ENCODE assay signal across 1 cellular context in genomic region chr2:60581461-60582282, GRCh38.
TF ChIP-seq lines count a peak whose summit lies in the region.

No MANE protein-coding gene starts in this region.

TF ChIP-seq in HepG2, 621 proteins besides CTCF, POLR2A, EP300 and RAD21 (continued from another document and continues in another):
- TF ChIP-seq CEBPZ (IDR thresholded peaks at IDR 0.05; ENCODE audit: low read length) = no peak
- TF ChIP-seq AHR (CRISPR knock-in tag; IDR thresholded peaks at IDR 0.05) = peak; percentile 62; the same call in 1 of the 2 replicates
- no peak for TF ChIP-seq CBX1 (IDR thresholded peaks at IDR 0.05; ENCODE audit: low read depth)
- no peak for TF ChIP-seq ZBTB42 (CRISPR knock-in tag; IDR thresholded peaks at IDR 0.05)
- peak; percentile 41; the same call in 1 of the 2 replicates for TF ChIP-seq HOXA3 (CRISPR knock-in tag; IDR thresholded peaks at IDR 0.05)
- TF ChIP-seq MED13 (CRISPR knock-in tag; IDR thresholded peaks at IDR 0.05) = no peak
- peak; percentile 91 for TF ChIP-seq XRCC5 (optimal IDR thresholded peaks at IDR 0.05; ENCODE audit: low read length)
- no peak for TF ChIP-seq ZNF607 (CRISPR knock-in tag; IDR thresholded peaks at IDR 0.05; ENCODE audit: borderline replicate concordance)
- TF ChIP-seq, protein P1, sequence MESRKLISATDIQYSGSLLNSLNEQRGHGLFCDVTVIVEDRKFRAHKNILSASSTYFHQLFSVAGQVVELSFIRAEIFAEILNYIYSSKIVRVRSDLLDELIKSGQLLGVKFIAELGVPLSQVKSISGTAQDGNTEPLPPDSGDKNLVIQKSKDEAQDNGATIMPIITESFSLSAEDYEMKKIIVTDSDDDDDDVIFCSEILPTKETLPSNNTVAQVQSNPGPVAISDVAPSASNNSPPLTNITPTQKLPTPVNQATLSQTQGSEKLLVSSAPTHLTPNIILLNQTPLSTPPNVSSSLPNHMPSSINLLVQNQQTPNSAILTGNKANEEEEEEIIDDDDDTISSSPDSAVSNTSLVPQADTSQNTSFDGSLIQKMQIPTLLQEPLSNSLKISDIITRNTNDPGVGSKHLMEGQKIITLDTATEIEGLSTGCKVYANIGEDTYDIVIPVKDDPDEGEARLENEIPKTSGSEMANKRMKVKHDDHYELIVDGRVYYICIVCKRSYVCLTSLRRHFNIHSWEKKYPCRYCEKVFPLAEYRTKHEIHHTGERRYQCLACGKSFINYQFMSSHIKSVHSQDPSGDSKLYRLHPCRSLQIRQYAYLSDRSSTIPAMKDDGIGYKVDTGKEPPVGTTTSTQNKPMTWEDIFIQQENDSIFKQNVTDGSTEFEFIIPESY (CRISPR knock-in tag; IDR thresholded peaks at IDR 0.05) = peak; percentile 30; the same call in 1 of the 2 replicates
- no peak for TF ChIP-seq KAT7 (CRISPR knock-in tag; IDR thresholded peaks at IDR 0.05; ENCODE audit: borderline replicate concordance)
- TF ChIP-seq KDM3A (CRISPR knock-in tag; IDR thresholded peaks at IDR 0.05; ENCODE audit: low read depth) = peak; percentile 61; the same call in 1 of the 2 replicates
- TF ChIP-seq NFYC (CRISPR knock-in tag; IDR thresholded peaks at IDR 0.05) = no peak
- TF ChIP-seq, protein P2, sequence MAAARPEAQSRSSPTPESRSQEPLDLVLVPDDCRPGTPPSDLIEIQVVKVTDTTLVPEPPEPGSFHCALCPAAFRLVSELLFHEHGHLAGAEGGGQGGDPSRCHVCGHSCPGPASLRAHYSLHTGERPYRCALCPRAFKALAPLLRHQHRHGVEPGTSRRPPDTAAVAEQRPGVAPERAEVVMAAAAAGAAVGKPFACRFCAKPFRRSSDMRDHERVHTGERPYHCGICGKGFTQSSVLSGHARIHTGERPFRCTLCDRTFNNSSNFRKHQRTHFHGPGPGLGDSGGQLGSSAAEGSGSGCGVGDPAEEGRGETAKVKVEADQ (CRISPR knock-in tag; IDR thresholded peaks at IDR 0.05; ENCODE audit: borderline replicate concordance) = no peak
- TF ChIP-seq MTF2 (CRISPR knock-in tag; IDR thresholded peaks at IDR 0.05; ENCODE audit: borderline replicate concordance) = no peak
- TF ChIP-seq ZNF10 (CRISPR knock-in tag; IDR thresholded peaks at IDR 0.05; ENCODE audit: borderline replicate concordance, low read depth) = no peak
- TF ChIP-seq, protein P3, sequence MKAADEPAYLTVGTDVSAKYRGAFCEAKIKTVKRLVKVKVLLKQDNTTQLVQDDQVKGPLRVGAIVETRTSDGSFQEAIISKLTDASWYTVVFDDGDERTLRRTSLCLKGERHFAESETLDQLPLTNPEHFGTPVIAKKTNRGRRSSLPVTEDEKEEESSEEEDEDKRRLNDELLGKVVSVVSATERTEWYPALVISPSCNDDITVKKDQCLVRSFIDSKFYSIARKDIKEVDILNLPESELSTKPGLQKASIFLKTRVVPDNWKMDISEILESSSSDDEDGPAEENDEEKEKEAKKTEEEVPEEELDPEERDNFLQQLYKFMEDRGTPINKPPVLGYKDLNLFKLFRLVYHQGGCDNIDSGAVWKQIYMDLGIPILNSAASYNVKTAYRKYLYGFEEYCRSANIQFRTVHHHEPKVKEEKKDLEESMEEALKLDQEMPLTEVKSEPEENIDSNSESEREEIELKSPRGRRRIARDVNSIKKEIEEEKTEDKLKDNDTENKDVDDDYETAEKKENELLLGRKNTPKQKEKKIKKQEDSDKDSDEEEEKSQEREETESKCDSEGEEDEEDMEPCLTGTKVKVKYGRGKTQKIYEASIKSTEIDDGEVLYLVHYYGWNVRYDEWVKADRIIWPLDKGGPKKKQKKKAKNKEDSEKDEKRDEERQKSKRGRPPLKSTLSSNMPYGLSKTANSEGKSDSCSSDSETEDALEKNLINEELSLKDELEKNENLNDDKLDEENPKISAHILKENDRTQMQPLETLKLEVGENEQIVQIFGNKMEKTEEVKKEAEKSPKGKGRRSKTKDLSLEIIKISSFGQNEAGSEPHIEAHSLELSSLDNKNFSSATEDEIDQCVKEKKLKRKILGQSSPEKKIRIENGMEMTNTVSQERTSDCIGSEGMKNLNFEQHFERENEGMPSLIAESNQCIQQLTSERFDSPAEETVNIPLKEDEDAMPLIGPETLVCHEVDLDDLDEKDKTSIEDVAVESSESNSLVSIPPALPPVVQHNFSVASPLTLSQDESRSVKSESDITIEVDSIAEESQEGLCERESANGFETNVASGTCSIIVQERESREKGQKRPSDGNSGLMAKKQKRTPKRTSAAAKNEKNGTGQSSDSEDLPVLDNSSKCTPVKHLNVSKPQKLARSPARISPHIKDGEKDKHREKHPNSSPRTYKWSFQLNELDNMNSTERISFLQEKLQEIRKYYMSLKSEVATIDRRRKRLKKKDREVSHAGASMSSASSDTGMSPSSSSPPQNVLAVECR (CRISPR knock-in tag; IDR thresholded peaks at IDR 0.05; ENCODE audit: borderline replicate concordance) = peak; percentile 10; the same call in 1 of the 2 replicates
- no peak for TF ChIP-seq ZNF205 (CRISPR knock-in tag; IDR thresholded peaks at IDR 0.05)
- no peak for TF ChIP-seq ZNF337 (CRISPR knock-in tag; IDR thresholded peaks at IDR 0.05; ENCODE audit: borderline replicate concordance, low read depth)
- TF ChIP-seq LCORL (IDR thresholded peaks at IDR 0.05) = no peak
- no peak for TF ChIP-seq LCORL (CRISPR knock-in tag; IDR thresholded peaks at IDR 0.05)
- no peak for TF ChIP-seq ZNF282 (IDR thresholded peaks at IDR 0.05; ENCODE audit: partially characterized antibody)
- no peak; the same call in 1 of the 2 replicates for TF ChIP-seq ARID3A (IDR thresholded peaks at IDR 0.05; ENCODE audit: low read depth, low read length)
- TF ChIP-seq FOXK1 (CRISPR knock-in tag; IDR thresholded peaks at IDR 0.05; ENCODE audit: borderline replicate concordance, low read depth) = 0 out of 2 replicates have a peak, but pooled peaks have one; percentile 24
- TF ChIP-seq TBX2 (CRISPR knock-in tag; IDR thresholded peaks at IDR 0.05; ENCODE audit: borderline replicate concordance) = no peak
- no peak for TF ChIP-seq KDM1A (CRISPR knock-in tag; IDR thresholded peaks at IDR 0.05)
- TF ChIP-seq ZNF639 (CRISPR knock-in tag; conservative IDR thresholded peaks at IDR 0.05) = no peak
- TF ChIP-seq ZNF362 (CRISPR knock-in tag; IDR thresholded peaks at IDR 0.05; ENCODE audit: borderline replicate concordance) = no peak
- TF ChIP-seq ZFYVE20 (CRISPR knock-in tag; IDR thresholded peaks at IDR 0.05; ENCODE audit: borderline replicate concordance, low read depth) = no peak
- peak; percentile 43; the same call in 1 of the 2 replicates for TF ChIP-seq ZFY (CRISPR knock-in tag; IDR thresholded peaks at IDR 0.05)
- TF ChIP-seq ZNF543 (CRISPR knock-in tag; IDR thresholded peaks at IDR 0.05) = no peak
- TF ChIP-seq, protein P4, sequence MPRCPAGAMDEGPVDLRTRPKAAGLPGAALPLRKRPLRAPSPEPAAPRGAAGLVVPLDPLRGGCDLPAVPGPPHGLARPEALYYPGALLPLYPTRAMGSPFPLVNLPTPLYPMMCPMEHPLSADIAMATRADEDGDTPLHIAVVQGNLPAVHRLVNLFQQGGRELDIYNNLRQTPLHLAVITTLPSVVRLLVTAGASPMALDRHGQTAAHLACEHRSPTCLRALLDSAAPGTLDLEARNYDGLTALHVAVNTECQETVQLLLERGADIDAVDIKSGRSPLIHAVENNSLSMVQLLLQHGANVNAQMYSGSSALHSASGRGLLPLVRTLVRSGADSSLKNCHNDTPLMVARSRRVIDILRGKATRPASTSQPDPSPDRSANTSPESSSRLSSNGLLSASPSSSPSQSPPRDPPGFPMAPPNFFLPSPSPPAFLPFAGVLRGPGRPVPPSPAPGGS (CRISPR knock-in tag; IDR thresholded peaks at IDR 0.05) = no peak
- no peak for TF ChIP-seq ZKSCAN8 (CRISPR knock-in tag; IDR thresholded peaks at IDR 0.05; ENCODE audit: borderline replicate concordance)
- TF ChIP-seq, protein P5, sequence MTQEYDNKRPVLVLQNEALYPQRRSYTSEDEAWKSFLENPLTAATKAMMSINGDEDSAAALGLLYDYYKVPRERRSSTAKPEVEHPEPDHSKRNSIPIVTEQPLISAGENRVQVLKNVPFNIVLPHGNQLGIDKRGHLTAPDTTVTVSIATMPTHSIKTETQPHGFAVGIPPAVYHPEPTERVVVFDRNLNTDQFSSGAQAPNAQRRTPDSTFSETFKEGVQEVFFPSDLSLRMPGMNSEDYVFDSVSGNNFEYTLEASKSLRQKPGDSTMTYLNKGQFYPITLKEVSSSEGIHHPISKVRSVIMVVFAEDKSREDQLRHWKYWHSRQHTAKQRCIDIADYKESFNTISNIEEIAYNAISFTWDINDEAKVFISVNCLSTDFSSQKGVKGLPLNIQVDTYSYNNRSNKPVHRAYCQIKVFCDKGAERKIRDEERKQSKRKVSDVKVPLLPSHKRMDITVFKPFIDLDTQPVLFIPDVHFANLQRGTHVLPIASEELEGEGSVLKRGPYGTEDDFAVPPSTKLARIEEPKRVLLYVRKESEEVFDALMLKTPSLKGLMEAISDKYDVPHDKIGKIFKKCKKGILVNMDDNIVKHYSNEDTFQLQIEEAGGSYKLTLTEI (CRISPR knock-in tag; conservative IDR thresholded peaks at IDR 0.05) = no peak
- TF ChIP-seq, protein P6, sequence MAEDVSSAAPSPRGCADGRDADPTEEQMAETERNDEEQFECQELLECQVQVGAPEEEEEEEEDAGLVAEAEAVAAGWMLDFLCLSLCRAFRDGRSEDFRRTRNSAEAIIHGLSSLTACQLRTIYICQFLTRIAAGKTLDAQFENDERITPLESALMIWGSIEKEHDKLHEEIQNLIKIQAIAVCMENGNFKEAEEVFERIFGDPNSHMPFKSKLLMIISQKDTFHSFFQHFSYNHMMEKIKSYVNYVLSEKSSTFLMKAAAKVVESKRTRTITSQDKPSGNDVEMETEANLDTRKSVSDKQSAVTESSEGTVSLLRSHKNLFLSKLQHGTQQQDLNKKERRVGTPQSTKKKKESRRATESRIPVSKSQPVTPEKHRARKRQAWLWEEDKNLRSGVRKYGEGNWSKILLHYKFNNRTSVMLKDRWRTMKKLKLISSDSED (CRISPR knock-in tag; IDR thresholded peaks at IDR 0.05) = no peak
- no peak for TF ChIP-seq IKZF1 (IDR thresholded peaks at IDR 0.05)
- no peak for TF ChIP-seq TBL1XR1 (IDR thresholded peaks at IDR 0.05; ENCODE audit: borderline replicate concordance, low read length, partially characterized antibody)
- TF ChIP-seq ZBTB26 (CRISPR knock-in tag; IDR thresholded peaks at IDR 0.05; ENCODE audit: borderline replicate concordance) = no peak
- TF ChIP-seq GABPA (IDR thresholded peaks at IDR 0.05; ENCODE audit: low read depth, low read length) = no peak; the same call in 1 of the 2 replicates
- no peak for TF ChIP-seq GABPA (CRISPR knock-in tag; IDR thresholded peaks at IDR 0.05; ENCODE audit: low read depth)
- no peak for TF ChIP-seq GFI1 (CRISPR knock-in tag; IDR thresholded peaks at IDR 0.05; ENCODE audit: borderline replicate concordance)
- TF ChIP-seq ZNF720 (CRISPR knock-in tag; IDR thresholded peaks at IDR 0.05) = no peak
